Comparison of ENCODE assay signal across 13 cellular contexts in the genomic region with DNA sequence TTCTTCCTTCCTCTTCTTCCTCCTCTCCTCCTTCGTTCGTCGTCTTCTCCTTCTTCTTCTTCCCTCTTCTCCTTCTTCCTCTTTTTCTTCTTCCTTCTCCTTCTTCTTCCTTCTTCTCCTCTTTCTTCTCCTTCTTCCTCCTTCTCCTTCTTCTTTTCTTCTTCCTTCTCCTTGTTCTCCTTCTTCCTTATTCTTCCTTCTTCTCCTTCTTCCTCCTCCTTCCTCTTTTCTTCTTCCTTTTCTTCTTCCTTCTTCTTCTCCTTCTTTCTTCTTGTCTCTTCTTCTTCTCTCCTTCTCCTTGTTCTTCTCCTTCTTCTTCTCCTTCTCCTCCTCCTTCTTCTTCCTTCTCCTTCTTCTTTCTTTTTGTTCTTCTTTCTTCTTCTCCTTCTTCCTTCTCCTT.
"Had no signal": no experiment of that assay in that cellular context is flagged by ENCODE, and none has a peak within 500 bp of the region (broad histone marks: within the 10 kb centered on the region; RNA-seq: fewer than 3 reads in every experiment).

No MANE protein-coding gene starts in this region.

- DNase-seq: activated CD4-positive, alpha-beta T cell treated with anti-CD3 and anti-CD28 coated beads for 1 hour; activated CD4-positive, alpha-beta T cell treated with anti-CD3 and anti-CD28 coated beads, Interleukin-2, amount 50 U/mL, for 48 hours; foreskin melanocyte; heart left ventricle; mesenchymal stem cell; ovary; stimulated activated CD4-positive, alpha-beta T cell treated with anti-CD3 and anti-CD28 coated beads, Interleukin-12 subunit alpha, Interleukin-12 subunit beta, amount 100 ng/mL, for 4 hours; thyroid gland had no signal

- H3K4me1 ChIP-seq: ascending aorta, heart left ventricle, neural progenitor cell had no signal

- H3K9me3 Mint-ChIP-seq: T-helper 2 cell treated with Interferon-gamma antibody and Interleukin-4, amounts not matched to agents 5 μg/mL and 100 μg/mL, for 36 hours had no signal

- H3K4me2 ChIP-seq: neural progenitor cell had no signal

- H3K9me3 ChIP-seq: ascending aorta, heart left ventricle, ovary, thyroid gland had no signal

- FAIRE-seq: urothelium cell line had no signal

- H3K27me3 ChIP-seq: ascending aorta, heart left ventricle, neural progenitor cell, ovary, thyroid gland had no signal

- H2AFZ ChIP-seq: neural progenitor cell had no signal

- ATAC-seq: heart left ventricle, left lobe of liver had no signal

- H3K4me3 ChIP-seq: ascending aorta, heart left ventricle, neural progenitor cell, ovary, thyroid gland had no signal

- H3K4me1 Mint-ChIP-seq: neural progenitor cell had no signal

- H3K36me3 ChIP-seq: neural progenitor cell, ovary had no signal

- H3K4me3 Mint-ChIP-seq: neural progenitor cell; T-helper 2 cell treated with Interferon-gamma antibody and Interleukin-4, amounts not matched to agents 5 μg/mL and 100 μg/mL, for 36 hours had no signal

- H3K27ac ChIP-seq: ascending aorta, heart left ventricle, neural progenitor cell, ovary, thyroid gland had no signal

- H3K9ac ChIP-seq: neural progenitor cell had no signal

- H3K27ac Mint-ChIP-seq: neural progenitor cell; T-helper 2 cell treated with Interferon-gamma antibody and Interleukin-4, amounts not matched to agents 5 μg/mL and 100 μg/mL, for 36 hours had no signal
